In the genomic region with DNA sequence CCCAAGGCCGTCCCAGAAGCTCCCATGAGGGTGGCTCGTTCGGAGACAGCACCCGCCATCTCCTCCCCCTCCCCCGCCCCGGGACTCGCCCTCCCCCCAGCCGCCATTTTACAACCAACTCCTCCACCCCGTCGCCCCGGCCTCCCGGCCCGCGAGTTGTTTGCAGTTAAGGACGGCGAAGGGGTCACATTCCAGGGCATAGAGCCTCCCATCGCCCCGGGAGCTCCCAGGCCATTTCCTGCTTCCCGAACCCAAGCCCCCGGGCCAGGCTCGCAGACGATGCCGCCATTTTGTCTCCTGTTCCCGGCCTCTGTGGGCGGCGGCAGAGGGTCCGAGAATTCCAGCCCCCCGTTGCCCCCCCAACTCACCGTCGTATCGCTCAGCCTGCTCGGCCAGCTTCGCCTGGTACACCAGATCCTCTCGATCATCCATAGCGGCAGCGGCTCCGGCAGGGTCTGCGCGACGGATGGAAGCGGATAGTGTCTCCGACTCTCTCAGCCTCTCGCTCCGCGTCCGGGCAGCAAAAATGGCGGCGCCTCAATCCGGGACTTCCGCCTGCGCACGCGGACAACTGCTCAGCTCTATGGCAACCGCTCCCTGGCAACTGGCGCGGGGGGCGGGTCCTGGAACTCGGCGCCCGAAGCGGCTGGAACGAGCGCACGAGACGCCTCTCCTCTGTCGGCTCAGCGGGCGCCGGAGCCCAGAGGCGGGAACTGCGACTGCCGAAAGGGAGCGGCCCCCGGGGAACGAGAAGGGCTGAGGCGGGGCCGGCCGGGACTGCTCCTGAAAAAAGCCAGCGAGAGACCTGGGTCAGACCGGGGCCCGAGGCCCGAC, we compare ENCODE assay signal across 8 cellular contexts. TPM values are rescaled to one million over a fixed set of nuclear protein-coding genes. Genes with fewer than 3 reads are reported as not detected.
DNase-seq lines count a peak whose midpoint lies in the region; ATAC-seq and TF ChIP-seq lines count a peak whose summit lies in the region.

A gene (minus strand): TSS at position 544 of the 834 bp plus-strand sequence. CDS start 112 bp downstream, at position 432.

- peak within 1 kb of the TSS; percentile 80 to 94 (median 90) for H3K4me3 ChIP-seq in liver (ENCODE audit: low read depth in 1 of 3, low read length in 3 of 3)

- peak; percentile 44 to 98 (median 93) for DNase-seq in C1 segment of cervical spinal cord (lab: John Stamatoyannopoulos, UW)
- DNase-seq in NCI-H774 (lab: John Stamatoyannopoulos, UW), result peak; percentile 83
- peak; percentile 97 to 98 for DNase-seq in activated CD4-positive, alpha-beta T cell treated with anti-CD3 and anti-CD28 coated beads, Interleukin-2, amount 50 U/mL, for 48 hours
- DNase-seq in dermis microvascular lymphatic vessel endothelial cell (ENCODE audit: low read depth in 2 of 2), result peak; percentile 78 to 95
- peak; percentile 97 for DNase-seq in stimulated activated CD4-positive, alpha-beta T cell treated with anti-CD3 and anti-CD28 coated beads, Interleukin-4, amount 100 ng/mL, for 24 hours

- H3K4me1 ChIP-seq in liver (ENCODE audit: control insufficient read depth in 4 of 4, insufficient read depth in 4 of 4, low read length in 3 of 4), result peaks cover 10 to 27% (median 20%) of the 10 kb centered on the region in 4 donors

- no peak for TF ChIP-seq CTCF in liver (IDR thresholded peaks at IDR 0.05; ENCODE audit: low read depth, low read length, missing input control)

- under 1% methylated on average over 82 of the region's 82 CpGs for WGBS in liver

- no peaks in the 10 kb centered on the region for H3K27me3 ChIP-seq in liver (ENCODE audit: control insufficient read depth in 4 of 4, insufficient read depth in 4 of 4, low read length in 3 of 4)

- H3K9ac ChIP-seq in liver (ENCODE audit: low read depth in 1 of 2, low read length in 2 of 2), result peak within 1 kb of the TSS; percentile 81 to 91

- no peaks in the 10 kb centered on the region for H3K9me3 ChIP-seq in liver (ENCODE audit: control insufficient read depth in 4 of 4, low read length in 3 of 4)

- H3K36me3 ChIP-seq in liver (ENCODE audit: control insufficient read depth in 4 of 4, insufficient read depth in 3 of 4, low read depth in 1 of 4, low read length in 3 of 4), result peaks cover 0 to 4% (median 0%) of the 10 kb centered on the region in 4 donors

- peak in 1 of 2 donors; percentile 47 for TF ChIP-seq RAD21 in liver (IDR thresholded peaks at IDR 0.05)

- peak within 1 kb of the TSS; percentile 93 to 96 for H3K27ac ChIP-seq in liver (ENCODE audit: low read depth in 1 of 2, low read length in 2 of 2)

- peak; percentile 78 for ATAC-seq in GM19395 (IDR thresholded peaks at IDR 0.05; ENCODE audit: unreplicated experiment)
- peak; percentile 84 for ATAC-seq in HG03565 (IDR thresholded peaks at IDR 0.05; ENCODE audit: unreplicated experiment)

TF ChIP-seq in liver, 16 proteins besides CTCF, POLR2A, EP300 and RAD21:
- TF ChIP-seq, protein P1, sequence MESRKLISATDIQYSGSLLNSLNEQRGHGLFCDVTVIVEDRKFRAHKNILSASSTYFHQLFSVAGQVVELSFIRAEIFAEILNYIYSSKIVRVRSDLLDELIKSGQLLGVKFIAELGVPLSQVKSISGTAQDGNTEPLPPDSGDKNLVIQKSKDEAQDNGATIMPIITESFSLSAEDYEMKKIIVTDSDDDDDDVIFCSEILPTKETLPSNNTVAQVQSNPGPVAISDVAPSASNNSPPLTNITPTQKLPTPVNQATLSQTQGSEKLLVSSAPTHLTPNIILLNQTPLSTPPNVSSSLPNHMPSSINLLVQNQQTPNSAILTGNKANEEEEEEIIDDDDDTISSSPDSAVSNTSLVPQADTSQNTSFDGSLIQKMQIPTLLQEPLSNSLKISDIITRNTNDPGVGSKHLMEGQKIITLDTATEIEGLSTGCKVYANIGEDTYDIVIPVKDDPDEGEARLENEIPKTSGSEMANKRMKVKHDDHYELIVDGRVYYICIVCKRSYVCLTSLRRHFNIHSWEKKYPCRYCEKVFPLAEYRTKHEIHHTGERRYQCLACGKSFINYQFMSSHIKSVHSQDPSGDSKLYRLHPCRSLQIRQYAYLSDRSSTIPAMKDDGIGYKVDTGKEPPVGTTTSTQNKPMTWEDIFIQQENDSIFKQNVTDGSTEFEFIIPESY (IDR thresholded peaks at IDR 0.05), result no peak
- TF ChIP-seq, protein P2, sequence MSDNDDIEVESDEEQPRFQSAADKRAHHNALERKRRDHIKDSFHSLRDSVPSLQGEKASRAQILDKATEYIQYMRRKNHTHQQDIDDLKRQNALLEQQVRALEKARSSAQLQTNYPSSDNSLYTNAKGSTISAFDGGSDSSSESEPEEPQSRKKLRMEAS (IDR thresholded peaks at IDR 0.05), result peak; percentile 67
- TF ChIP-seq TAF1 (conservative IDR thresholded peaks at IDR 0.05) (peak; percentile 71), FOXA1 (IDR thresholded peaks at IDR 0.05) (peak; percentile 27), JUND (IDR thresholded peaks at IDR 0.05) (no peak), NR2F2 (IDR thresholded peaks at IDR 0.05) (no peak), FOXA2 (IDR thresholded peaks at IDR 0.05) (no peak), GABPA (IDR thresholded peaks at IDR 0.05 in 1 of 2, conservative IDR thresholded peaks at IDR 0.05 in 1 of 2) (peak in 1 of 2 donors; percentile 76), SP1 (IDR thresholded peaks at IDR 0.05) (peak; percentile 51), HNF4A (conservative IDR thresholded peaks at IDR 0.05) (no peak), EGR1 (IDR thresholded peaks at IDR 0.05; ENCODE audit: low read depth in 2 of 2) (no peak), YY1 (IDR thresholded peaks at IDR 0.05) (peak; percentile 99), RXRA (IDR thresholded peaks at IDR 0.05) (peak in 1 of 2 donors; percentile 30), HNF4G (IDR thresholded peaks at IDR 0.05) (no peak)
- TF ChIP-seq, protein P3, sequence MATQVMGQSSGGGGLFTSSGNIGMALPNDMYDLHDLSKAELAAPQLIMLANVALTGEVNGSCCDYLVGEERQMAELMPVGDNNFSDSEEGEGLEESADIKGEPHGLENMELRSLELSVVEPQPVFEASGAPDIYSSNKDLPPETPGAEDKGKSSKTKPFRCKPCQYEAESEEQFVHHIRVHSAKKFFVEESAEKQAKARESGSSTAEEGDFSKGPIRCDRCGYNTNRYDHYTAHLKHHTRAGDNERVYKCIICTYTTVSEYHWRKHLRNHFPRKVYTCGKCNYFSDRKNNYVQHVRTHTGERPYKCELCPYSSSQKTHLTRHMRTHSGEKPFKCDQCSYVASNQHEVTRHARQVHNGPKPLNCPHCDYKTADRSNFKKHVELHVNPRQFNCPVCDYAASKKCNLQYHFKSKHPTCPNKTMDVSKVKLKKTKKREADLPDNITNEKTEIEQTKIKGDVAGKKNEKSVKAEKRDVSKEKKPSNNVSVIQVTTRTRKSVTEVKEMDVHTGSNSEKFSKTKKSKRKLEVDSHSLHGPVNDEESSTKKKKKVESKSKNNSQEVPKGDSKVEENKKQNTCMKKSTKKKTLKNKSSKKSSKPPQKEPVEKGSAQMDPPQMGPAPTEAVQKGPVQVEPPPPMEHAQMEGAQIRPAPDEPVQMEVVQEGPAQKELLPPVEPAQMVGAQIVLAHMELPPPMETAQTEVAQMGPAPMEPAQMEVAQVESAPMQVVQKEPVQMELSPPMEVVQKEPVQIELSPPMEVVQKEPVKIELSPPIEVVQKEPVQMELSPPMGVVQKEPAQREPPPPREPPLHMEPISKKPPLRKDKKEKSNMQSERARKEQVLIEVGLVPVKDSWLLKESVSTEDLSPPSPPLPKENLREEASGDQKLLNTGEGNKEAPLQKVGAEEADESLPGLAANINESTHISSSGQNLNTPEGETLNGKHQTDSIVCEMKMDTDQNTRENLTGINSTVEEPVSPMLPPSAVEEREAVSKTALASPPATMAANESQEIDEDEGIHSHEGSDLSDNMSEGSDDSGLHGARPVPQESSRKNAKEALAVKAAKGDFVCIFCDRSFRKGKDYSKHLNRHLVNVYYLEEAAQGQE (IDR thresholded peaks at IDR 0.05), result peak; percentile 73
- TF ChIP-seq, protein P4, sequence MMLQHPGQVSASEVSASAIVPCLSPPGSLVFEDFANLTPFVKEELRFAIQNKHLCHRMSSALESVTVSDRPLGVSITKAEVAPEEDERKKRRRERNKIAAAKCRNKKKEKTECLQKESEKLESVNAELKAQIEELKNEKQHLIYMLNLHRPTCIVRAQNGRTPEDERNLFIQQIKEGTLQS (IDR thresholded peaks at IDR 0.05), result peak; percentile 36

RNA-seq across cellular contexts. Expression of the gene that starts here (rescaled TPM):
- total RNA-seq in dermis microvascular lymphatic vessel endothelial cell (390 and 392 TPM in 2 replicates), liver (100 to 1,000 TPM; 173 to 288 TPM)
- polyA plus RNA-seq in liver, result 100 to 1,000 TPM; 177 to 226 TPM

Comparison
In these comparisons a context has a peak if more than half of its experiments do, and no peak if none do; other contexts are left out.
1. Peak in every context shown above with its lines: DNase-seq, ATAC-seq, H3K4me3 ChIP-seq and H3K27ac ChIP-seq.